ENCODE assay signal across 10 cellular contexts in genomic region chrX:129983575-129984131, GRCh38. TPM values are rescaled to one million over a fixed set of nuclear protein-coding genes. Genes with fewer than 3 reads are reported as not detected.
DNase-seq lines count a peak whose midpoint lies in the region; ATAC-seq, FAIRE-seq and TF ChIP-seq lines count a peak whose summit lies in the region.
"Had no signal": no experiment of that assay in that cellular context is flagged by ENCODE, and none has a peak within 500 bp of the region (broad histone marks: within the 10 kb centered on the region; RNA-seq: fewer than 3 reads in every experiment).

No MANE protein-coding gene starts in this region.

- H3K9ac ChIP-seq in HUES6 (ENCODE audit: low read length) (peak overlapping the region; percentile 38), endothelial cell of umbilical vein (replicated peaks; ENCODE audit: extremely low read depth, insufficient read depth, low read length) (no peak overlapping the region)

- H3K36me3 ChIP-seq in HUES6 (ENCODE audit: control insufficient read depth, insufficient read depth, low read length) (no peaks in the 10 kb centered on the region), endothelial cell of umbilical vein (ENCODE audit: control insufficient read depth in 2 of 2, extremely low read depth in 1 of 2, insufficient read depth in 2 of 2, low read length in 2 of 2) (no peaks in the 10 kb centered on the region), psoas muscle (ENCODE audit: insufficient read depth in 1 of 2, low read depth in 1 of 2) (no peaks in the 10 kb centered on the region)
- H3K36me3 ChIP-seq: neutrophil had no signal

- TF ChIP-seq CTCF in endothelial cell of umbilical vein (IDR thresholded peaks at IDR 0.05; ENCODE audit: extremely low read depth in 1 of 2, insufficient read depth in 1 of 2, low read depth in 1 of 2, low read length in 2 of 2) (no peak), psoas muscle (IDR thresholded peaks at IDR 0.05) (no peak)

- H3K4me2 ChIP-seq in endothelial cell of umbilical vein (ENCODE audit: insufficient read depth, low read length): no peak overlapping the region

- H3K9me3 ChIP-seq in HUES6 (ENCODE audit: control insufficient read depth, insufficient read depth, low read depth, low read length): no peaks in the 10 kb centered on the region
- H3K9me3 ChIP-seq in endothelial cell of umbilical vein (replicated peaks; ENCODE audit: control insufficient read depth, insufficient read depth, low read length): no peaks in the 10 kb centered on the region
- H3K9me3 ChIP-seq in psoas muscle: no peaks in the 10 kb centered on the region
- H3K9me3 ChIP-seq: neutrophil had no signal

- no peak overlapping the region for H3K27ac ChIP-seq in HUES6 (ENCODE audit: low read depth, low read length)
- no peak overlapping the region for H3K27ac ChIP-seq in endothelial cell of umbilical vein (ENCODE audit: insufficient read depth, low read depth, low read length)
- H3K27ac ChIP-seq in psoas muscle: no peak overlapping the region
- H3K27ac ChIP-seq: neutrophil had no signal

- H4K20me1 ChIP-seq in endothelial cell of umbilical vein (replicated peaks; ENCODE audit: control insufficient read depth, extremely low read depth, insufficient read depth, low read length): no peaks in the 10 kb centered on the region

- DNase-seq in NCI-H1092 treated with DMSO at 0.1 percent for 48 hours (lab: John Stamatoyannopoulos, UW) (peak; percentile 24), NCI-H1092 (lab: John Stamatoyannopoulos, UW) (no peak), endothelial cell of umbilical vein (ENCODE audit: low read depth, low spot score) (no peak), psoas muscle (peak; percentile 30 to 57), GOT3 (lab: John Stamatoyannopoulos, UW) (no peak), GM19238 (ENCODE audit: insufficient read length, low spot score) (no peak)
- DNase-seq: NCI-H2171 treated with DMSO at 0.1 percent for 48 hours had no signal

- CTCF ChIA-PET in endothelial cell of umbilical vein (lab: Charles Lee): interaction anchor here (0.9 to 1.0 kb wide), 2 partner anchors 8 to 41 kb away, joined by 3 read pairs; no protein-coding TSS in a partner anchor

- POLR2A ChIA-PET in endothelial cell of umbilical vein (lab: Charles Lee): no interaction called here

- peaks cover 5% of the 10 kb centered on the region; the same call in 1 of the 2 replicates for H3K4me1 ChIP-seq in HUES6 (ENCODE audit: control insufficient read depth, insufficient read depth, low read length)
- peaks cover 11% of the 10 kb centered on the region for H3K4me1 ChIP-seq in endothelial cell of umbilical vein (ENCODE audit: control insufficient read depth, extremely low read depth, insufficient read depth, low read length)
- no peaks in the 10 kb centered on the region for H3K4me1 ChIP-seq in psoas muscle

- H3K9me1 ChIP-seq in endothelial cell of umbilical vein (replicated peaks; ENCODE audit: control insufficient read depth, extremely low read depth, insufficient read depth, low read length): no peaks in the 10 kb centered on the region

- TF ChIP-seq POLR2A in endothelial cell of umbilical vein (IDR thresholded peaks at IDR 0.05; ENCODE audit: low read depth, low read length): no peak

- peaks cover 67% of the 10 kb centered on the region for H3K27me3 ChIP-seq in HUES6 (ENCODE audit: control insufficient read depth, insufficient read depth, low read length)
- no peaks in the 10 kb centered on the region for H3K27me3 ChIP-seq in endothelial cell of umbilical vein (ENCODE audit: control insufficient read depth in 2 of 2, insufficient read depth in 2 of 2, low read length in 2 of 2)
- H3K27me3 ChIP-seq in psoas muscle (ENCODE audit: insufficient read depth in 3 of 3, low read length in 2 of 3): no peaks in the 10 kb centered on the region

- intact Hi-C loops in endothelial cell of umbilical vein (cut with micrococcal nuclease) (loop anchor here (5.0 kb wide), 1 partner anchor 79 kb away; no protein-coding TSS in a partner anchor), psoas muscle (cut with DNase I) (loop anchor here (2.0 kb wide), 2 partner anchors 51 to 53 kb away; no protein-coding TSS in a partner anchor)

- ATAC-seq in psoas muscle: no peak
- ATAC-seq in GM19452 (IDR thresholded peaks at IDR 0.05; ENCODE audit: unreplicated experiment): no peak

- dilution Hi-C loops in endothelial cell of umbilical vein (cut with MboI; ENCODE audit: extremely low pct_ligation_motif_present, low sequenced_read_pairs): no loop called here

- H3K4me3 ChIP-seq in HUES6 (ENCODE audit: low read depth, low read length) (no peak overlapping the region), endothelial cell of umbilical vein (replicated peaks in 1 of 3; ENCODE audit: insufficient read depth in 1 of 3, low read depth in 1 of 3, low read length in 3 of 3) (peak overlapping the region in 1 of 3 experiments; percentile 36), psoas muscle (no peak overlapping the region)

- no peak for FAIRE-seq in endothelial cell of umbilical vein (lab: Jason Lieb, UNC)

- 0 to 55% (median 2%) methylated on average over 13 to 44 of the region's 52 CpGs for WGBS in psoas muscle, 3 donors

- BruUV-seq in endothelial cell of umbilical vein (replicated peaks; lab: Mats Ljungman, UMichigan): no TSS peak

- peak overlapping the region; percentile 48 for H2AFZ ChIP-seq in endothelial cell of umbilical vein (ENCODE audit: low read depth, low read length)

- no peaks in the 10 kb centered on the region for H3K79me2 ChIP-seq in endothelial cell of umbilical vein (ENCODE audit: control insufficient read depth, insufficient read depth, low read length)

TF ChIP-seq in endothelial cell of umbilical vein, 7 proteins besides CTCF, POLR2A, EP300 and RAD21:
- no peak for TF ChIP-seq EZH2 (IDR thresholded peaks at IDR 0.05; ENCODE audit: borderline replicate concordance, low read depth, low read length, severe bottlenecking)
- no peak for TF ChIP-seq FOS (IDR thresholded peaks at IDR 0.05; ENCODE audit: borderline replicate concordance, insufficient read depth, low read length)
- no peak for TF ChIP-seq GATA2 (IDR thresholded peaks at IDR 0.05; ENCODE audit: insufficient read depth, insufficient read length, low read depth, low read length)
- no peak for TF ChIP-seq JUN (IDR thresholded peaks at IDR 0.05; ENCODE audit: borderline replicate concordance, insufficient read depth, insufficient read length, low read depth)
- TF ChIP-seq POLR2AphosphoS5 (IDR thresholded peaks at IDR 0.05; ENCODE audit: insufficient read depth, low read depth, low read length): no peak
- no peak for TF ChIP-seq MAX (IDR thresholded peaks at IDR 0.05; ENCODE audit: insufficient read depth, insufficient read length)
- TF ChIP-seq MYC (IDR thresholded peaks at IDR 0.05; ENCODE audit: low read depth, low read length): no peak

RNA-seq across cellular contexts. Expression of gene BCORL1, which starts 1.2 kb away (rescaled TPM):
- total RNA-seq in endothelial cell of umbilical vein (13.1 and 16.7 TPM in 2 replicates), psoas muscle (1 to 10 TPM; 4.5 to 6.2 (median 5.9) TPM)
- polyA plus RNA-seq in endothelial cell of umbilical vein (1.8 TPM in 2 replicates), psoas muscle (1 to 10 TPM in 2 of 3 donors, under 1 TPM in 1; 0.96 to 4.3 (median 1.8) TPM)
- 1.9 TPM in 2 replicates for polyA plus RNA-seq in endothelial cell of umbilical vein (2011; cell fraction: cytosol; rRNA removed)
- polyA plus RNA-seq in endothelial cell of umbilical vein (2011; cell fraction: nucleus; rRNA removed): 4.4 and 4.6 TPM in 2 replicates
- polyA plus RNA-seq in endothelial cell of umbilical vein (2012): 7.5 and 8.2 TPM in 2 replicates
- 3.4 and 5.6 TPM in 2 replicates for polyA minus RNA-seq in endothelial cell of umbilical vein
- 2.0 TPM for polyA minus RNA-seq in endothelial cell of umbilical vein (2011; cell fraction: cytosol; rRNA and poly(A)+ RNA removed)
- polyA minus RNA-seq in endothelial cell of umbilical vein (2011; cell fraction: nucleus; rRNA and poly(A)+ RNA removed): 3.5 and 4.0 TPM in 2 replicates

Comparison
In these comparisons a context has a peak if more than half of its experiments do, and no peak if none do; other contexts are left out.
1. DNase-seq: peak in NCI-H1092 treated with DMSO at 0.1 percent for 48 hours (single experiment) and psoas muscle (2 of 2); none in NCI-H1092 (single experiment), endothelial cell of umbilical vein (single experiment), GOT3 (single experiment) and GM19238 (single experiment).